24 cellular contexts compared by ENCODE assay signal in the genomic region with DNA sequence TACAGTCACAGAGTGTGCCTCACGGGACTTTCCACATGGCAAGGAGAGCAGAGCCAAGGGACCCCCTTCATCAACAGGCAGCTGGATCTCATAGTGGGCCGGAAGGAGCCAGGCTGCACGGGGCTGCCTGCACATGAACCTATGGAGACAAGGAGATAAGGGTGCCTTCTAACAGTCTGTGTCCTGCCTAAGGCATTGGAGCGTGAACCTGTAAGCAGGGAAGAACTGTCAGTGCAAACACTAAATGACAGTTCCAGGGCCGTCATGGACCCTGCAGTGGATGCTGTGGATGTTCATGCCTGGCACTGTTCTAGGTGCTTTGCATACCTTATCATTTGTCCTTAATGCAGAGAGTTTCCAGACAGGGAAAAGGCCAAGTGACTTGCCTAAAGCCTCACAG.
DNase-seq lines count a peak whose midpoint lies in the region; ATAC-seq, FAIRE-seq and TF ChIP-seq lines count a peak whose summit lies in the region.
"Had no signal": no experiment of that assay in that cellular context is flagged by ENCODE, and none has a peak within 500 bp of the region (broad histone marks: within the 10 kb centered on the region; RNA-seq: fewer than 3 reads in every experiment).

No MANE protein-coding gene starts in this region.

- no peaks in the 10 kb centered on the region; the same call in 1 of the 2 replicates for H3K27me3 ChIP-seq in Panc1 (ENCODE audit: control insufficient read depth, insufficient read depth, low read length)
- H3K27me3 ChIP-seq in K562 (ENCODE audit: control insufficient read depth in 2 of 2, insufficient read depth in 2 of 2, low read length in 2 of 2): no peaks in the 10 kb centered on the region

- no peaks in the 10 kb centered on the region for H4K20me1 ChIP-seq in K562 (replicated peaks; ENCODE audit: control insufficient read depth, insufficient read depth, low read length)

- no peak for TF ChIP-seq EP300 in K562 (IDR thresholded peaks at IDR 0.05; ENCODE audit: low read length)

- DNase-seq in stimulated activated naive CD8-positive, alpha-beta T cell treated with anti-CD3 and anti-CD28 coated beads, Interleukin-15, amount 100 ng/mL, for 72 hours: no peak
- DNase-seq in stimulated activated naive CD8-positive, alpha-beta T cell treated with anti-CD3 and anti-CD28 coated beads, Interleukin-15, Interleukin-2, amounts not matched to agents 100 U/mL and 50 U/mL, for 24 hours: no peak
- DNase-seq in Panc1 (ENCODE audit: low read depth, low spot score) (no peak), K562 (ENCODE audit: extremely low read depth in 1 of 4, low spot score in 3 of 4) (peak in 3 of 4 experiments; percentile 28 to 54 (median 47)), SKM-1 (lab: John Stamatoyannopoulos, UW; ENCODE audit: unreplicated experiment) (no peak), NCI-H345 treated with DMSO at 0.1 percent for 48 hours (lab: John Stamatoyannopoulos, UW; ENCODE audit: unreplicated experiment) (no peak)
- peak in 1 of 2 donors; percentile 33 for DNase-seq in stimulated activated effector memory CD8-positive, alpha-beta T cell treated with anti-CD3 and anti-CD28 coated beads, Interleukin-12 subunit alpha, Interleukin-12 subunit beta, amount 100 ng/mL, for 72 hours (ENCODE audit: low spot score in 2 of 2)
- DNase-seq: 8988T; ACHN; AML-193; C1 segment of cervical spinal cord; CD4-positive, alpha-beta memory T cell; COR-L47; DMS153; DND-41; GM23248; H7; HCEC 1CT had no signal

- peak; percentile 44 for FAIRE-seq in K562 (lab: Jason Lieb, UNC)
- FAIRE-seq: A549, G401.6, GM12892, GM19239, H1 had no signal

- H3K27ac ChIP-seq in Panc1 (ENCODE audit: low read length) (no peak overlapping the region), K562 (ENCODE audit: extremely low read depth, low read depth, low read length) (no peak overlapping the region; the same call in 2 of the 3 replicates)
- H3K27ac ChIP-seq: A549, GM23248 had no signal

- no peaks in the 10 kb centered on the region for H3K4me1 Mint-ChIP-seq in stimulated activated naive CD8-positive, alpha-beta T cell treated with anti-CD3 and anti-CD28 coated beads, Interleukin-15, amount 100 ng/mL, for 72 hours
- H3K4me1 Mint-ChIP-seq in stimulated activated effector memory CD8-positive, alpha-beta T cell treated with anti-CD3 and anti-CD28 coated beads, Interleukin-12 subunit alpha, Interleukin-12 subunit beta, amount 100 ng/mL, for 72 hours: no peaks in the 10 kb centered on the region
- H3K4me1 Mint-ChIP-seq: CD4-positive, alpha-beta memory T cell had no signal

- no peak for TF ChIP-seq RAD21 in K562 (CRISPR knock-in tag; conservative IDR thresholded peaks at IDR 0.05 in 1 of 2, IDR thresholded peaks at IDR 0.05 in 1 of 2)

- H2AFZ ChIP-seq in K562 (ENCODE audit: low read depth, low read length): peak overlapping the region; percentile 60; the same call in 1 of the 2 replicates
- H2AFZ ChIP-seq: GM23248 had no signal

- CTCF ChIA-PET in Panc1 (lab: Charles Lee): interaction anchor here (0.7 kb wide), 1 partner anchor 970 kb away, joined by 3 read pairs; no protein-coding TSS in a partner anchor
- CTCF ChIA-PET in K562 (lab: Yijun Ruan, JAX; ENCODE audit: low intra/inter-chr PET ratio): no interaction called here

- POLR2A ChIA-PET in Panc1 (lab: Charles Lee) (interaction anchor here (0.7 kb wide), 1 partner anchor 41 kb away, joined by 3 read pairs; no protein-coding TSS in a partner anchor), K562 (lab: Yijun Ruan, JAX) (no interaction called here)

- no peaks in the 10 kb centered on the region for H3K27me3 Mint-ChIP-seq in stimulated activated naive CD8-positive, alpha-beta T cell treated with anti-CD3 and anti-CD28 coated beads, Interleukin-15, amount 100 ng/mL, for 72 hours

- 15% methylated on average over 5 of the region's 5 CpGs for WGBS in K562 (ENCODE audit: insufficient coverage, low coverage, missing lambda C conversion rate)

- no peak overlapping the region for H3K4me3 ChIP-seq in Panc1 (ENCODE audit: low read depth in 2 of 2, low read length in 2 of 2)
- H3K4me3 ChIP-seq in K562: no peak overlapping the region
- H3K4me3 ChIP-seq: A549, GM23248 had no signal

- H3K9ac ChIP-seq in K562 (ENCODE audit: insufficient read depth in 1 of 2, low read depth in 2 of 2, low read length in 2 of 2): 0 out of 4 replicates have a peak overlapping the region, but pooled peaks of 1 of the 2 experiments have one; percentile 32
- H3K9ac ChIP-seq: GM23248 had no signal

- in situ Hi-C loops in Panc1 (cut with HindIII; ENCODE audit: low pct_unique_long_range_greater_than_20kb, low sequenced_read_pairs): no loop called here
- in situ Hi-C loops in K562 (cut with MboI): no loop called here

- peak; percentile 9 for ATAC-seq in stimulated activated naive CD8-positive, alpha-beta T cell treated with anti-CD3 and anti-CD28 coated beads, Interleukin-15, amount 100 ng/mL, for 72 hours
- no peak for ATAC-seq in stimulated activated naive CD8-positive, alpha-beta T cell treated with anti-CD3 and anti-CD28 coated beads, Interleukin-15, Interleukin-2, amounts not matched to agents 100 U/mL and 50 U/mL, for 24 hours
- 0 out of 2 replicates have a peak, but pooled peaks have one; percentile 26 for ATAC-seq in Panc1
- ATAC-seq in K562: peak; percentile 78
- peak; percentile 9 for ATAC-seq in stimulated activated effector memory CD8-positive, alpha-beta T cell treated with anti-CD3 and anti-CD28 coated beads, Interleukin-12 subunit alpha, Interleukin-12 subunit beta, amount 100 ng/mL, for 72 hours
- ATAC-seq in GM18870 (IDR thresholded peaks at IDR 0.05; ENCODE audit: unreplicated experiment): no peak

- peak overlapping the region; percentile 26; the same call in 1 of the 2 replicates for H3K4me2 ChIP-seq in K562 (ENCODE audit: insufficient read depth, low read length)
- H3K4me2 ChIP-seq: A549 had no signal

- H3K36me3 Mint-ChIP-seq in stimulated activated effector memory CD8-positive, alpha-beta T cell treated with anti-CD3 and anti-CD28 coated beads, Interleukin-12 subunit alpha, Interleukin-12 subunit beta, amount 100 ng/mL, for 72 hours: no peaks in the 10 kb centered on the region
- H3K36me3 Mint-ChIP-seq: CD4-positive, alpha-beta memory T cell had no signal

- no peak overlapping the region for H3K27ac Mint-ChIP-seq in stimulated activated naive CD8-positive, alpha-beta T cell treated with anti-CD3 and anti-CD28 coated beads, Interleukin-15, amount 100 ng/mL, for 72 hours
- no peak overlapping the region for H3K27ac Mint-ChIP-seq in stimulated activated effector memory CD8-positive, alpha-beta T cell treated with anti-CD3 and anti-CD28 coated beads, Interleukin-12 subunit alpha, Interleukin-12 subunit beta, amount 100 ng/mL, for 72 hours
- H3K27ac Mint-ChIP-seq: CD4-positive, alpha-beta memory T cell had no signal

- no peaks in the 10 kb centered on the region for H3K79me2 ChIP-seq in K562 (ENCODE audit: control insufficient read depth, insufficient read depth, low read length)

- H3K9me1 ChIP-seq in K562 (ENCODE audit: control insufficient read depth, insufficient read depth, low read length): no peaks in the 10 kb centered on the region

- H3K9me3 ChIP-seq in Panc1 (ENCODE audit: control insufficient read depth, insufficient read depth, low read depth, low read length) (no peaks in the 10 kb centered on the region), K562 (replicated peaks; ENCODE audit: control insufficient read depth, insufficient read depth, low read depth, low read length) (no peaks in the 10 kb centered on the region; the same call in 1 of the 2 replicates)
- H3K9me3 ChIP-seq: A549 had no signal

- intact Hi-C loops in Panc1 (cut with micrococcal nuclease; ENCODE audit: unreplicated experiment) (no loop called here), K562 (cut with micrococcal nuclease) (no loop called here)

- BruUV-seq in Panc1 (replicated peaks; lab: Mats Ljungman, UMichigan) (no TSS peak), K562 (replicated peaks; lab: Mats Ljungman, UMichigan) (no TSS peak)

- H3K4me3 Mint-ChIP-seq in stimulated activated naive CD8-positive, alpha-beta T cell treated with anti-CD3 and anti-CD28 coated beads, Interleukin-15, amount 100 ng/mL, for 72 hours: no peak overlapping the region
- no peak overlapping the region for H3K4me3 Mint-ChIP-seq in stimulated activated effector memory CD8-positive, alpha-beta T cell treated with anti-CD3 and anti-CD28 coated beads, Interleukin-12 subunit alpha, Interleukin-12 subunit beta, amount 100 ng/mL, for 72 hours
- H3K4me3 Mint-ChIP-seq: CD4-positive, alpha-beta memory T cell had no signal

- no peak for TF ChIP-seq POLR2A in K562 (conservative IDR thresholded peaks at IDR 0.05)

- peaks cover 0 to 6% of the 10 kb centered on the region in 2 donors for H3K9me3 Mint-ChIP-seq in stimulated activated naive CD8-positive, alpha-beta T cell treated with anti-CD3 and anti-CD28 coated beads, Interleukin-15, amount 100 ng/mL, for 72 hours
- no peaks in the 10 kb centered on the region for H3K9me3 Mint-ChIP-seq in stimulated activated effector memory CD8-positive, alpha-beta T cell treated with anti-CD3 and anti-CD28 coated beads, Interleukin-12 subunit alpha, Interleukin-12 subunit beta, amount 100 ng/mL, for 72 hours

- TF ChIP-seq CTCF in Panc1 (IDR thresholded peaks at IDR 0.05): no peak
- no peak for TF ChIP-seq CTCF in K562 (IDR thresholded peaks at IDR 0.05 in 2 of 3, conservative IDR thresholded peaks at IDR 0.05 in 1 of 3; ENCODE audit: insufficient read depth in 2 of 3, low read depth in 1 of 3, low read length in 3 of 3)

- H3K4me1 ChIP-seq in Panc1 (ENCODE audit: control insufficient read depth, insufficient read depth, low read length) (no peaks in the 10 kb centered on the region), K562 (replicated peaks in 1 of 2; ENCODE audit: control insufficient read depth in 2 of 2, insufficient read depth in 2 of 2, low read length in 2 of 2) (peaks cover 2 to 17% of the 10 kb centered on the region in 2 experiments; a peak in 4 of 5 replicates)
- H3K4me1 ChIP-seq: A549 had no signal

- H3K36me3 ChIP-seq in Panc1 (ENCODE audit: control insufficient read depth, insufficient read depth, low read length): no peaks in the 10 kb centered on the region
- no peaks in the 10 kb centered on the region for H3K36me3 ChIP-seq in K562 (ENCODE audit: control insufficient read depth, insufficient read depth, low read length)

TF ChIP-seq in K562, 482 proteins besides CTCF, POLR2A, EP300 and RAD21:
- TF ChIP-seq ZNF444 (CRISPR knock-in tag; IDR thresholded peaks at IDR 0.05) (no peak), GATA2 (CRISPR knock-in tag; IDR thresholded peaks at IDR 0.05) (0 out of 2 replicates have a peak, but pooled peaks have one; percentile 3)
- TF ChIP-seq, protein P1, sequence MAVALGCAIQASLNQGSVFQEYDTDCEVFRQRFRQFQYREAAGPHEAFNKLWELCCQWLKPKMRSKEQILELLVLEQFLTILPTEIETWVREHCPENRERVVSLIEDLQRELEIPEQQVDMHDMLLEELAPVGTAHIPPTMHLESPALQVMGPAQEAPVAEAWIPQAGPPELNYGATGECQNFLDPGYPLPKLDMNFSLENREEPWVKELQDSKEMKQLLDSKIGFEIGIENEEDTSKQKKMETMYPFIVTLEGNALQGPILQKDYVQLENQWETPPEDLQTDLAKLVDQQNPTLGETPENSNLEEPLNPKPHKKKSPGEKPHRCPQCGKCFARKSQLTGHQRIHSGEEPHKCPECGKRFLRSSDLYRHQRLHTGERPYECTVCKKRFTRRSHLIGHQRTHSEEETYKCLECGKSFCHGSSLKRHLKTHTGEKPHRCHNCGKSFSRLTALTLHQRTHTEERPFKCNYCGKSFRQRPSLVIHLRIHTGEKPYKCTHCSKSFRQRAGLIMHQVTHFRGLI (CRISPR knock-in tag; IDR thresholded peaks at IDR 0.05): no peak
TF ChIP-seq in K562: peak in this region for 1.

Comparison
In these comparisons a context has a peak if more than half of its experiments do, and no peak if none do; other contexts are left out.
1. ATAC-seq: peak in stimulated activated naive CD8-positive, alpha-beta T cell treated with anti-CD3 and anti-CD28 coated beads, Interleukin-15, amount 100 ng/mL, for 72 hours (single experiment), Panc1 (single experiment), K562 (single experiment) and stimulated activated effector memory CD8-positive, alpha-beta T cell treated with anti-CD3 and anti-CD28 coated beads, Interleukin-12 subunit alpha, Interleukin-12 subunit beta, amount 100 ng/mL, for 72 hours (single experiment); none in stimulated activated naive CD8-positive, alpha-beta T cell treated with anti-CD3 and anti-CD28 coated beads, Interleukin-15, Interleukin-2, amounts not matched to agents 100 U/mL and 50 U/mL, for 24 hours (single experiment) and GM18870 (single experiment).
2. DNase-seq: peak in K562 (3 of 4); none in stimulated activated naive CD8-positive, alpha-beta T cell treated with anti-CD3 and anti-CD28 coated beads, Interleukin-15, amount 100 ng/mL, for 72 hours (0 of 2), stimulated activated naive CD8-positive, alpha-beta T cell treated with anti-CD3 and anti-CD28 coated beads, Interleukin-15, Interleukin-2, amounts not matched to agents 100 U/mL and 50 U/mL, for 24 hours (single experiment), Panc1 (single experiment), SKM-1 (single experiment) and NCI-H345 treated with DMSO at 0.1 percent for 48 hours (single experiment).